13 cellular contexts compared by ENCODE assay signal in the genomic region with DNA sequence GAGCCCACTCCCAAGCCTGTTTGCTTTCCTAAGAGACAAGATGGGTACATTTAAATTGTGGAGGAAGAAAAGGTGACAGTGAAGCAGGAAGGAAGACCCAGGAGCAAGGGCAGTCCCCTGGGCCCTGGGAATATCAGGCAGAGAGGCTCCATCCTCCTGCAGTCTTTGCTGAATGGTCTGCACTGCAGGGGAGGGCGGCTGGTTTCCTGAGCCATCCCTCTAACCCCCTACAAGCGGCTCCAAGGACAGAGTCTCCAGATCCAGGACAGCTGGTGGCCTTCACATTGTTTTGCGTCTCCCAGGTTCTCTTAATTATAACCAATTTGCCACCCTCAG. TPM values are rescaled to one million over a fixed set of nuclear protein-coding genes. Genes with fewer than 3 reads are reported as not detected.
DNase-seq lines count a peak whose midpoint lies in the region; TF ChIP-seq lines count a peak whose summit lies in the region.
"Had no signal": no experiment of that assay in that cellular context is flagged by ENCODE, and none has a peak within 500 bp of the region (broad histone marks: within the 10 kb centered on the region; RNA-seq: fewer than 3 reads in every experiment).

No MANE protein-coding gene starts in this region.

- H3K4me3 Mint-ChIP-seq in endothelial cell (ENCODE audit: unreplicated experiment) = no peak overlapping the region
- H3K4me3 Mint-ChIP-seq: activated CD8-positive, alpha-beta T cell treated with anti-CD3 and anti-CD28 coated beads, Interleukin-2, amount 10 ng/mL, durations not matched to agents 7 days and 5 days; activated naive CD4-positive, alpha-beta T cell treated with anti-CD3 and anti-CD28 coated beads, Interleukin-2, amount 10 ng/mL, durations not matched to agents 7 days and 5 days had no signal

- H3K27ac ChIP-seq in muscle layer of colon (ENCODE audit: low read depth, low read length) (peak overlapping the region; percentile 32), tibial artery (peak overlapping the region; percentile 8 to 34), PC-9 (no peak overlapping the region)
- H3K27ac ChIP-seq: 22Rv1 had no signal

- no TSS peak for BruUV-seq in PC-9 (replicated peaks; lab: Mats Ljungman, UMichigan)

- intact Hi-C loops in tibial artery (cut with DNase I; ENCODE audit: low total_unique reads) = no loop called here
- intact Hi-C loops in PC-9 (cut with micrococcal nuclease; ENCODE audit: unreplicated experiment) = loop anchor here (10.0 kb wide), 2 partner anchors 107 to 547 kb away; no protein-coding TSS in a partner anchor

- in situ Hi-C loops in GM13976 (cut with MboI; ENCODE audit: low sequenced_read_pairs, unreplicated experiment) = loop anchor here (10.0 kb wide), 1 partner anchor 93 kb away; no protein-coding TSS in a partner anchor

- H3K27me3 Mint-ChIP-seq in endothelial cell (ENCODE audit: unreplicated experiment) = peaks cover 3% of the 10 kb centered on the region

- H3K27me3 ChIP-seq in muscle layer of colon (ENCODE audit: control insufficient read depth in 1 of 2, insufficient read depth in 2 of 2, low read length in 2 of 2) = no peaks in the 10 kb centered on the region
- no peaks in the 10 kb centered on the region for H3K27me3 ChIP-seq in tibial artery
- no peaks in the 10 kb centered on the region for H3K27me3 ChIP-seq in PC-9 (ENCODE audit: insufficient read depth, low read depth)

- H4K20me1 ChIP-seq in PC-9 (ENCODE audit: insufficient read depth) = no peaks in the 10 kb centered on the region

- H3K9me3 ChIP-seq in muscle layer of colon (ENCODE audit: low read length) (no peaks in the 10 kb centered on the region), tibial artery (no peaks in the 10 kb centered on the region), PC-9 (ENCODE audit: insufficient read depth, low read depth) (no peaks in the 10 kb centered on the region)

- DNase-seq in NCI-H1417 (lab: John Stamatoyannopoulos, UW) (peak in 2 of 3 experiments; percentile 10 to 32), NCI-H1417 treated with DMSO at 0.1 percent for 48 hours (lab: John Stamatoyannopoulos, UW) (no peak), endothelial cell (ENCODE audit: low spot score) (peak; percentile 21), tibial artery (no peak), hippocampal formation (lab: John Stamatoyannopoulos, UW) (no peak), PC-9 (no peak), GM13976 (ENCODE audit: low spot score) (no peak)
- DNase-seq: activated CD8-positive, alpha-beta T cell treated with anti-CD3 and anti-CD28 coated beads, Interleukin-2, amount 10 ng/mL, durations not matched to agents 7 days and 5 days; activated naive CD4-positive, alpha-beta T cell treated with anti-CD3 and anti-CD28 coated beads, Interleukin-2, amount 10 ng/mL, durations not matched to agents 7 days and 5 days; T1000 had no signal

- no peak overlapping the region for H3K4me2 ChIP-seq in PC-9

- H3K9me2 ChIP-seq in PC-9 (ENCODE audit: insufficient read depth) = no peaks in the 10 kb centered on the region

- no peaks in the 10 kb centered on the region for H3K79me2 ChIP-seq in PC-9 (ENCODE audit: low read depth)

- H3K4me3 ChIP-seq in muscle layer of colon (ENCODE audit: low read depth in 1 of 2, low read length in 2 of 2) (no peak overlapping the region), tibial artery (no peak overlapping the region), PC-9 (no peak overlapping the region)

- H3F3A ChIP-seq in PC-9 (ENCODE audit: insufficient read depth, low read depth) = no peaks in the 10 kb centered on the region

- H3K9ac ChIP-seq in muscle layer of colon (ENCODE audit: low read length) = no peak overlapping the region

- no peak overlapping the region for H2AFZ ChIP-seq in PC-9

- no peaks in the 10 kb centered on the region for H3K36me3 Mint-ChIP-seq in endothelial cell (ENCODE audit: low read depth, unreplicated experiment)
- H3K36me3 Mint-ChIP-seq: activated naive CD4-positive, alpha-beta T cell treated with anti-CD3 and anti-CD28 coated beads, Interleukin-2, amount 10 ng/mL, durations not matched to agents 7 days and 5 days had no signal

- H3K4me1 ChIP-seq in muscle layer of colon (ENCODE audit: insufficient read depth, low read length) (peaks cover 15% of the 10 kb centered on the region), tibial artery (peaks cover 0 to 16% (median 11%) of the 10 kb centered on the region in 4 donors), PC-9 (replicated peaks; ENCODE audit: insufficient read depth) (0 out of 2 replicates have a peak, but pooled peaks cover 4% of the 10 kb centered on the region)

- POLR2A ChIA-PET in PC-9 (lab: Charles Lee; ENCODE audit: unreplicated experiment) = no interaction called here

- H3K4me1 Mint-ChIP-seq in endothelial cell (ENCODE audit: unreplicated experiment) = peaks cover 25% of the 10 kb centered on the region

- no peak for TF ChIP-seq CTCF in endothelial cell (IDR thresholded peaks at IDR 0.05; ENCODE audit: unreplicated experiment)
- no peak for TF ChIP-seq CTCF in tibial artery (IDR thresholded peaks at IDR 0.05)
- no peak for TF ChIP-seq CTCF in PC-9 (conservative IDR thresholded peaks at IDR 0.05)
- TF ChIP-seq CTCF in GM13976 (IDR thresholded peaks at IDR 0.05; ENCODE audit: borderline replicate concordance, control extremely low read depth, extremely low read depth, insufficient read depth, missing control alignments) = no peak

- no peaks in the 10 kb centered on the region for H3K9me3 Mint-ChIP-seq in endothelial cell (ENCODE audit: unreplicated experiment)
- H3K9me3 Mint-ChIP-seq: activated naive CD4-positive, alpha-beta T cell treated with anti-CD3 and anti-CD28 coated beads, Interleukin-2, amount 10 ng/mL, durations not matched to agents 7 days and 5 days had no signal

- H3K36me3 ChIP-seq in muscle layer of colon (ENCODE audit: insufficient read depth, low read length) = no peaks in the 10 kb centered on the region
- peaks cover 0 to 7% (median 0%) of the 10 kb centered on the region in 3 donors for H3K36me3 ChIP-seq in tibial artery
- H3K36me3 ChIP-seq in PC-9 (ENCODE audit: low read depth) = no peaks in the 10 kb centered on the region

- no peak overlapping the region for H3K27ac Mint-ChIP-seq in endothelial cell (ENCODE audit: unreplicated experiment)
- H3K27ac Mint-ChIP-seq: activated CD8-positive, alpha-beta T cell treated with anti-CD3 and anti-CD28 coated beads, Interleukin-2, amount 10 ng/mL, durations not matched to agents 7 days and 5 days; activated naive CD4-positive, alpha-beta T cell treated with anti-CD3 and anti-CD28 coated beads, Interleukin-2, amount 10 ng/mL, durations not matched to agents 7 days and 5 days had no signal

- CTCF ChIA-PET in PC-9 (lab: Charles Lee) = no interaction called here

RNA-seq across cellular contexts. Expression of a gene that starts 53.7 kb away (rescaled TPM):
- 25.5 TPM for total RNA-seq in endothelial cell (ENCODE audit: unreplicated experiment)
- total RNA-seq in PC-9 (2021) = 1.1 and 3.1 TPM in 2 replicates
- total RNA-seq: activated CD8-positive, alpha-beta T cell treated with anti-CD3 and anti-CD28 coated beads, Interleukin-2, amount 10 ng/mL, durations not matched to agents 7 days and 5 days; RPMI7951 had no signal

Comparison
In these comparisons a context has a peak if more than half of its experiments do, and no peak if none do; other contexts are left out.
1. DNase-seq: peak in NCI-H1417 (2 of 3) and endothelial cell (single experiment); none in NCI-H1417 treated with DMSO at 0.1 percent for 48 hours (single experiment), tibial artery (0 of 2), hippocampal formation (0 of 2), PC-9 (0 of 2) and GM13976 (single experiment).